In the genomic region with DNA sequence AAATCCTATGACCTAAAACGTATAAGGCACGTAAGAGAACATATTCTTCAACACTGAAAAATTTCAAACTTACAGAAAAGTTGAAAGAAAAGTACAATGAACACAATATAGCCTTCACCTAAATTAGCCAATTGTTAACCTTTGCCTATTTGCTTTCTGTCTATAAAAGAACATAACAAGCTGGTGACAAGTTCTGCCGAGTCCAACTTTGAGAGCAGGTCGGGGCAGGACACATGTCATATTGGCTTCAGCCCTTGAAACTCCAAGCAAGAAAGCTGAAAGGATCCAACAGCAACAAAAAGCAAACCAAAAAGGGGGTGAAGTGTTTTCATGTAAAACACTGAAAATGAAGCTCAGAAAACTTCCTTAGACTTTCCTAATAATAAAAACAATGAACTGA, we compare ENCODE assay signal across 1 cellular context.
TF ChIP-seq lines count a peak whose summit lies in the region.

No MANE protein-coding gene starts in this region.

TF ChIP-seq in GM23338, 12 proteins besides CTCF, POLR2A, EP300 and RAD21 (continued from another document):
- no peak for TF ChIP-seq ZNF462 (CRISPR knock-in tag; IDR thresholded peaks at IDR 0.05)
- no peak for TF ChIP-seq ZNF331 (CRISPR knock-in tag; IDR thresholded peaks at IDR 0.05; ENCODE audit: low read depth)
- TF ChIP-seq CREB1 (CRISPR knock-in tag; IDR thresholded peaks at IDR 0.05; ENCODE audit: low read depth), result no peak
- TF ChIP-seq, protein P1, sequence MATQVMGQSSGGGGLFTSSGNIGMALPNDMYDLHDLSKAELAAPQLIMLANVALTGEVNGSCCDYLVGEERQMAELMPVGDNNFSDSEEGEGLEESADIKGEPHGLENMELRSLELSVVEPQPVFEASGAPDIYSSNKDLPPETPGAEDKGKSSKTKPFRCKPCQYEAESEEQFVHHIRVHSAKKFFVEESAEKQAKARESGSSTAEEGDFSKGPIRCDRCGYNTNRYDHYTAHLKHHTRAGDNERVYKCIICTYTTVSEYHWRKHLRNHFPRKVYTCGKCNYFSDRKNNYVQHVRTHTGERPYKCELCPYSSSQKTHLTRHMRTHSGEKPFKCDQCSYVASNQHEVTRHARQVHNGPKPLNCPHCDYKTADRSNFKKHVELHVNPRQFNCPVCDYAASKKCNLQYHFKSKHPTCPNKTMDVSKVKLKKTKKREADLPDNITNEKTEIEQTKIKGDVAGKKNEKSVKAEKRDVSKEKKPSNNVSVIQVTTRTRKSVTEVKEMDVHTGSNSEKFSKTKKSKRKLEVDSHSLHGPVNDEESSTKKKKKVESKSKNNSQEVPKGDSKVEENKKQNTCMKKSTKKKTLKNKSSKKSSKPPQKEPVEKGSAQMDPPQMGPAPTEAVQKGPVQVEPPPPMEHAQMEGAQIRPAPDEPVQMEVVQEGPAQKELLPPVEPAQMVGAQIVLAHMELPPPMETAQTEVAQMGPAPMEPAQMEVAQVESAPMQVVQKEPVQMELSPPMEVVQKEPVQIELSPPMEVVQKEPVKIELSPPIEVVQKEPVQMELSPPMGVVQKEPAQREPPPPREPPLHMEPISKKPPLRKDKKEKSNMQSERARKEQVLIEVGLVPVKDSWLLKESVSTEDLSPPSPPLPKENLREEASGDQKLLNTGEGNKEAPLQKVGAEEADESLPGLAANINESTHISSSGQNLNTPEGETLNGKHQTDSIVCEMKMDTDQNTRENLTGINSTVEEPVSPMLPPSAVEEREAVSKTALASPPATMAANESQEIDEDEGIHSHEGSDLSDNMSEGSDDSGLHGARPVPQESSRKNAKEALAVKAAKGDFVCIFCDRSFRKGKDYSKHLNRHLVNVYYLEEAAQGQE (IDR thresholded peaks at IDR 0.05; ENCODE audit: unreplicated experiment), result no peak
- TF ChIP-seq NANOG (IDR thresholded peaks at IDR 0.05; ENCODE audit: borderline replicate concordance), result no peak
- no peak for TF ChIP-seq EZH2 (IDR thresholded peaks at IDR 0.05; ENCODE audit: low read depth, unreplicated experiment)
- TF ChIP-seq POLR2AphosphoS5 (IDR thresholded peaks at IDR 0.05; ENCODE audit: low read depth), result no peak
- no peak for TF ChIP-seq JUNB (IDR thresholded peaks at IDR 0.05; ENCODE audit: unreplicated experiment)
